In genomic region chr16:13906426-13907089, GRCh38 we compare ENCODE assay signal across 1 cellular context.
A peak's percentile ranks its signal among the peaks of the same experiment; 100 is the strongest.
TF ChIP-seq lines count a peak whose summit lies in the region.

No MANE protein-coding gene starts in this region.

TF ChIP-seq in HepG2, 621 proteins besides CTCF, POLR2A, EP300 and RAD21:
- no peak for TF ChIP-seq ZBTB49 (CRISPR knock-in tag; IDR thresholded peaks at IDR 0.05; ENCODE audit: borderline replicate concordance)
- peak; percentile 40; the same call in 1 of the 2 replicates for TF ChIP-seq THAP11 (CRISPR knock-in tag; IDR thresholded peaks at IDR 0.05)
- TF ChIP-seq ZKSCAN5 (CRISPR knock-in tag; IDR thresholded peaks at IDR 0.05): no peak
